ENCODE assay signal across 19 cellular contexts in genomic region chr10:99740933-99741559, GRCh38. TPM values are rescaled to one million over a fixed set of nuclear protein-coding genes. Genes with fewer than 3 reads are reported as not detected.
DNase-seq lines count a peak whose midpoint lies in the region; ATAC-seq, FAIRE-seq and TF ChIP-seq lines count a peak whose summit lies in the region.
"Had no signal": no experiment of that assay in that cellular context is flagged by ENCODE, and none has a peak within 500 bp of the region (broad histone marks: within the 10 kb centered on the region; RNA-seq: fewer than 3 reads in every experiment).

No MANE protein-coding gene starts in this region.

- H3K23ac ChIP-seq in mesenchymal stem cell (ENCODE audit: low read length in 2 of 2) = no peak overlapping the region

- BruUV-seq in HepG2 (replicated peaks; lab: Mats Ljungman, UMichigan) (no TSS peak), OCI-LY7 (replicated peaks; lab: Mats Ljungman, UMichigan) (no TSS peak)

- no peak overlapping the region for H2BK120ac ChIP-seq in mesenchymal stem cell (ENCODE audit: low read depth, low read length)

- no peak for FAIRE-seq in HepG2 (lab: Jason Lieb, UNC)
- FAIRE-seq: GM18507 had no signal

- H3K36me3 ChIP-seq in HepG2 (replicated peaks in 1 of 2; ENCODE audit: control insufficient read depth in 1 of 2, insufficient read depth in 2 of 2, low read length in 2 of 2) = peaks cover 14 to 71% of the 10 kb centered on the region in 2 experiments
- peaks cover 0 to 59% (median 29%) of the 10 kb centered on the region in 4 donors for H3K36me3 ChIP-seq in right lobe of liver
- H3K36me3 ChIP-seq in mesenchymal stem cell (ENCODE audit: control insufficient read depth in 1 of 2, insufficient read depth in 2 of 2, low read depth in 1 of 2, low read length in 2 of 2) = peaks cover 7 to 88% of the 10 kb centered on the region in 2 experiments
- H3K36me3 ChIP-seq in OCI-LY7 (ENCODE audit: insufficient read depth, low read length) = peaks cover 100% of the 10 kb centered on the region
- H3K36me3 ChIP-seq in testis (ENCODE audit: low read depth, missing control alignments) = no peaks in the 10 kb centered on the region
- H3K36me3 ChIP-seq in ovary = no peaks in the 10 kb centered on the region

- H3K9me3 Mint-ChIP-seq in chondrocyte (ENCODE audit: low read depth) = peaks cover 18% of the 10 kb centered on the region

- peaks cover 4% of the 10 kb centered on the region for H3K79me1 ChIP-seq in mesenchymal stem cell (replicated peaks; ENCODE audit: low read length, poor library complexity, severe bottlenecking)

- POLR2A ChIA-PET in HepG2 (lab: Yijun Ruan, JAX) = no interaction called here
- POLR2A ChIA-PET in OCI-LY7 (lab: Charles Lee) = interaction anchor here (1.2 kb wide), 2 partner anchors 9 to 17 kb away, joined by 3 to 8 read pairs; partner anchors contain the start of genes COX15 and CUTC
- POLR2A ChIA-PET in GM10248 (lab: Yijun Ruan, JAX) = no interaction called here

- H3K27ac ChIP-seq in HepG2 (ENCODE audit: extremely low read length, insufficient read depth, low read length) (no peak overlapping the region), right lobe of liver (no peak overlapping the region), mesenchymal stem cell (ENCODE audit: low read length, poor library complexity, severe bottlenecking) (no peak overlapping the region), OCI-LY7 (ENCODE audit: low read depth, low read length, poor library complexity, severe bottlenecking) (no peak overlapping the region), testis (no peak overlapping the region), ovary (no peak overlapping the region)

- H3K27ac Mint-ChIP-seq in chondrocyte (ENCODE audit: unreplicated experiment) = peak overlapping the region; percentile 3

- no peak overlapping the region for H3K4me3 ChIP-seq in HepG2 (replicated peaks in 1 of 3; ENCODE audit: insufficient read depth in 1 of 3, low read depth in 2 of 3, low read length in 3 of 3)
- H3K4me3 ChIP-seq in right lobe of liver = no peak overlapping the region
- peak overlapping the region in 1 of 2 experiments; percentile 19 for H3K4me3 ChIP-seq in mesenchymal stem cell (ENCODE audit: insufficient read depth in 1 of 2, low read depth in 1 of 2, low read length in 2 of 2)
- no peak overlapping the region for H3K4me3 ChIP-seq in OCI-LY7 (ENCODE audit: low read depth, low read length, poor library complexity, severe bottlenecking)
- H3K4me3 ChIP-seq in testis = no peak overlapping the region
- no peak overlapping the region for H3K4me3 ChIP-seq in ovary

- peaks cover 13% of the 10 kb centered on the region for H3K79me2 ChIP-seq in HepG2 (ENCODE audit: insufficient read depth, low read length)
- no peaks in the 10 kb centered on the region for H3K79me2 ChIP-seq in OCI-LY7 (ENCODE audit: insufficient read depth, low read depth, low read length)

- H3K9ac ChIP-seq in HepG2 (ENCODE audit: insufficient read depth, low read depth, low read length) (no peak overlapping the region), mesenchymal stem cell (ENCODE audit: low read length) (peak overlapping the region; percentile 1)

- H3K9me2 ChIP-seq in OCI-LY7 (ENCODE audit: insufficient read depth, low read length) = no peaks in the 10 kb centered on the region

- TF ChIP-seq CTCF in HepG2 (CRISPR knock-in tag; IDR thresholded peaks at IDR 0.05) (no peak), right lobe of liver (IDR thresholded peaks at IDR 0.05) (no peak), chondrocyte (IDR thresholded peaks at IDR 0.05) (no peak), OCI-LY7 (conservative IDR thresholded peaks at IDR 0.05; ENCODE audit: low read length) (no peak), GM10248 (IDR thresholded peaks at IDR 0.05; ENCODE audit: control extremely low read depth, extremely low read depth, low read depth, missing control alignments) (no peak), testis (IDR thresholded peaks at IDR 0.05) (no peak), ovary (IDR thresholded peaks at IDR 0.05) (no peak)

- no peaks in the 10 kb centered on the region for H3K27me3 Mint-ChIP-seq in chondrocyte (ENCODE audit: low read depth)

- no peak for TF ChIP-seq EP300 in HepG2 (IDR thresholded peaks at IDR 0.05; ENCODE audit: low read depth in 2 of 2, low read length in 2 of 2)
- TF ChIP-seq EP300 in HepG2 (CRISPR knock-in tag; IDR thresholded peaks at IDR 0.05; ENCODE audit: borderline replicate concordance) = no peak
- no peak for TF ChIP-seq EP300 in ovary (IDR thresholded peaks at IDR 0.05)

- H4K8ac ChIP-seq in mesenchymal stem cell (ENCODE audit: low read length) = no peak overlapping the region

- no peaks in the 10 kb centered on the region for H4K20me1 ChIP-seq in HepG2 (ENCODE audit: insufficient read depth, low read length)
- no peaks in the 10 kb centered on the region for H4K20me1 ChIP-seq in OCI-LY7 (ENCODE audit: insufficient read depth, low read length)

- DNase-seq in HepG2 (ENCODE audit: low spot score) (no peak), right lobe of liver (no peak), chondrocyte (ENCODE audit: low spot score) (no peak), mesenchymal stem cell (no peak), OCI-LY7 (ENCODE audit: low spot score) (no peak), GM10248 (ENCODE audit: extremely low spot score) (no peak), testis (no peak), ovary (no peak)
- DNase-seq: 8988T, COR-L47, GOT3, Kasumi-1, NCI-H1930, NCI-H2171 treated with DMSO at 0.1 percent for 48 hours, NCI-H774, Right ventricle myocardium superior had no signal

- H2BK5ac ChIP-seq in mesenchymal stem cell (ENCODE audit: low read depth, low read length, poor library complexity, severe bottlenecking) = no peak overlapping the region

- no peak overlapping the region for H2AFZ ChIP-seq in HepG2 (ENCODE audit: low read length)
- no peak overlapping the region for H2AFZ ChIP-seq in mesenchymal stem cell (ENCODE audit: low read depth, low read length)
- no peak overlapping the region for H2AFZ ChIP-seq in OCI-LY7 (ENCODE audit: low read length)

- no peak overlapping the region for H3K14ac ChIP-seq in mesenchymal stem cell (ENCODE audit: low read length in 2 of 2)

- H3K4me3 Mint-ChIP-seq in chondrocyte (ENCODE audit: unreplicated experiment) = no peak overlapping the region
- H3K4me3 Mint-ChIP-seq: CD14-positive monocyte had no signal

- CTCF ChIA-PET in HepG2 (lab: Yijun Ruan, JAX; ENCODE audit: low intra/inter-chr PET ratio, low total read pairs) = no interaction called here
- CTCF ChIA-PET in OCI-LY7 (lab: Charles Lee; ENCODE audit: unreplicated experiment) = no interaction called here
- CTCF ChIA-PET in GM10248 (lab: Yijun Ruan, JAX) = interaction anchor here (1.0 kb wide), 1 partner anchor 105 kb away, joined by 3 read pairs; no protein-coding TSS in a partner anchor

- H3K9me3 ChIP-seq in HepG2 (ENCODE audit: low read length) (peaks cover 14% of the 10 kb centered on the region), right lobe of liver (peaks cover 0 to 6% (median 0%) of the 10 kb centered on the region in 4 donors), mesenchymal stem cell (ENCODE audit: control insufficient read depth, low read length) (peaks cover 29% of the 10 kb centered on the region), OCI-LY7 (ENCODE audit: low read length) (peaks cover 30% of the 10 kb centered on the region), testis (no peaks in the 10 kb centered on the region), ovary (no peaks in the 10 kb centered on the region)

- H3K27me3 ChIP-seq in HepG2 (ENCODE audit: control insufficient read depth in 1 of 2, insufficient read depth in 2 of 2, low read length in 2 of 2) = no peaks in the 10 kb centered on the region
- H3K27me3 ChIP-seq in right lobe of liver = no peaks in the 10 kb centered on the region
- no peaks in the 10 kb centered on the region for H3K27me3 ChIP-seq in mesenchymal stem cell (ENCODE audit: control insufficient read depth in 1 of 2, insufficient read depth in 1 of 2, low read length in 2 of 2)
- H3K27me3 ChIP-seq in testis = no peaks in the 10 kb centered on the region
- no peaks in the 10 kb centered on the region for H3K27me3 ChIP-seq in ovary

- 97% methylated on average over 3 of the region's 3 CpGs for WGBS in HepG2 (ENCODE audit: low lambda C conversion rate)
- 89% methylated on average over 3 of the region's 3 CpGs for WGBS in right lobe of liver (ENCODE audit: insufficient coverage, low coverage, low lambda C conversion rate, missing lambda C conversion rate)
- 96% methylated on average over 2 of the region's 3 CpGs for WGBS in mesenchymal stem cell
- 93 to 94% methylated on average over 3 of the region's 3 CpGs for WGBS in testis, 2 donors
- WGBS in ovary, 3 donors = 95 to 99% (median 97%) methylated on average over 3 of the region's 3 CpGs

- H3K18ac ChIP-seq in mesenchymal stem cell (ENCODE audit: low read depth in 1 of 2, low read length in 2 of 2) = no peak overlapping the region

- H3K4me1 ChIP-seq in HepG2 (ENCODE audit: insufficient read depth, low read length) (peaks cover 6% of the 10 kb centered on the region; the same call in 1 of the 2 replicates), right lobe of liver (no peaks in the 10 kb centered on the region), mesenchymal stem cell (ENCODE audit: control insufficient read depth, insufficient read depth, low read depth, low read length) (no peaks in the 10 kb centered on the region), OCI-LY7 (ENCODE audit: insufficient read depth, low read length, poor library complexity, severe bottlenecking) (no peaks in the 10 kb centered on the region), testis (no peaks in the 10 kb centered on the region), ovary (ENCODE audit: insufficient read depth) (no peaks in the 10 kb centered on the region)

- peaks cover 26% of the 10 kb centered on the region for H3K4me1 Mint-ChIP-seq in chondrocyte (ENCODE audit: low read depth)

- in situ Hi-C loops in HepG2 (cut with HindIII; ENCODE audit: extremely low pct_ligation_motif_present, low pct_unique_long_range_greater_than_20kb) = no loop called here

- H3K36me3 Mint-ChIP-seq in chondrocyte (ENCODE audit: low read depth) = peaks cover 44% of the 10 kb centered on the region

- H3K4me2 ChIP-seq in HepG2 (ENCODE audit: low read depth, low read length) = no peak overlapping the region
- no peak overlapping the region for H3K4me2 ChIP-seq in mesenchymal stem cell (ENCODE audit: low read length, poor library complexity, severe bottlenecking)
- H3K4me2 ChIP-seq in OCI-LY7 (ENCODE audit: low read length) = no peak overlapping the region

- intact Hi-C loops in HepG2 (cut with micrococcal nuclease; ENCODE audit: unreplicated experiment) (no loop called here), right lobe of liver (cut with DNase I) (no loop called here), OCI-LY7 (cut with micrococcal nuclease; ENCODE audit: unreplicated experiment) (no loop called here), testis (cut with DNase I; ENCODE audit: low total_unique reads) (no loop called here), ovary (cut with DNase I) (no loop called here)

- H4K91ac ChIP-seq in mesenchymal stem cell (ENCODE audit: low read length) = no peak overlapping the region

- H2AK5ac ChIP-seq in mesenchymal stem cell (ENCODE audit: low read length, severe bottlenecking) = no peak overlapping the region

- TF ChIP-seq POLR2A in HepG2 (IDR thresholded peaks at IDR 0.05; ENCODE audit: insufficient read depth in 1 of 2, low read depth in 2 of 2, low read length in 2 of 2) (no peak), right lobe of liver (IDR thresholded peaks at IDR 0.05) (no peak), testis (IDR thresholded peaks at IDR 0.05) (no peak), ovary (IDR thresholded peaks at IDR 0.05) (no peak)

- no peak overlapping the region for H2BK15ac ChIP-seq in mesenchymal stem cell (ENCODE audit: low read depth, poor library complexity, severe bottlenecking)

- H3K4ac ChIP-seq in mesenchymal stem cell (ENCODE audit: low read depth in 1 of 2, low read length in 2 of 2) = no peak overlapping the region

- H2BK12ac ChIP-seq in mesenchymal stem cell (ENCODE audit: low read length in 2 of 2) = no peak overlapping the region

- no peak for TF ChIP-seq RAD21 in HepG2 (CRISPR knock-in tag; IDR thresholded peaks at IDR 0.05)

- ATAC-seq in HepG2 = no peak
- no peak for ATAC-seq in right lobe of liver
- ATAC-seq: Panc1 had no signal

RNA-seq across cellular contexts. Expression of gene CUTC, which starts 9.0 kb away (rescaled TPM):
- total RNA-seq in HepG2 (2016; rRNA removed; fragmentation: Illumina TruSeq; extraction: Trizol) (25.8 and 36.5 TPM in 2 replicates), right lobe of liver (10 to 100 TPM; 10.2 to 22.8 (median 15.8) TPM), chondrocyte (14.4 to 19.1 TPM (median 14.5 TPM) in 3 replicates), OCI-LY7 (2022) (41.6 and 42.9 TPM in 2 replicates), testis (10 to 100 TPM; 35.7 to 42.4 TPM), ovary (10 to 100 TPM; 12.4 to 15.0 (median 13.9) TPM)
- total RNA-seq in HepG2 (2016; cell fraction: cytosol; rRNA removed; fragmentation: Illumina TruSeq; extraction: Trizol; ENCODE audit: low read depth) = 6.6 and 6.8 TPM in 2 replicates
- total RNA-seq in HepG2 (2016; cell fraction: insoluble cytoplasmic fraction; rRNA removed; fragmentation: Illumina TruSeq; extraction: Trizol) = 28.5 and 37.2 TPM in 2 replicates
- 10.7 and 13.4 TPM in 2 replicates for total RNA-seq in HepG2 (2016; cell fraction: membrane; rRNA removed; fragmentation: Illumina TruSeq; extraction: Trizol)
- total RNA-seq in HepG2 (2016; cell fraction: nucleus; rRNA removed; fragmentation: Illumina TruSeq; extraction: Trizol) = 17.5 and 20.5 TPM in 2 replicates
- polyA plus RNA-seq in HepG2 (2011; rRNA removed) (17.7 and 22.3 TPM in 2 replicates), testis (ENCODE audit: insufficient read depth, low read depth, low replicate concordance) (98.5 TPM), ovary (10 to 100 TPM; 16.4 to 20.6 TPM)
- polyA plus RNA-seq in HepG2 (2011; cell fraction: cytosol; rRNA removed) = 11.7 and 17.5 TPM in 2 replicates
- 13.6 and 18.8 TPM in 2 replicates for polyA plus RNA-seq in HepG2 (2011; cell fraction: nucleus; rRNA removed)
- 24.1 and 29.0 TPM in 2 replicates for polyA plus RNA-seq in HepG2 (2012)
- polyA plus RNA-seq in HepG2 (2016; cell fraction: cytosol; fragmentation: Illumina TruSeq; extraction: Trizol; ENCODE audit: low read depth) = 4.9 and 6.1 TPM in 2 replicates
- 34.4 and 40.4 TPM in 2 replicates for polyA plus RNA-seq in HepG2 (2016; cell fraction: insoluble cytoplasmic fraction; fragmentation: Illumina TruSeq; extraction: Trizol; ENCODE audit: low read depth)
- 9.0 and 10.3 TPM in 2 replicates for polyA plus RNA-seq in HepG2 (2016; cell fraction: membrane; fragmentation: Illumina TruSeq; extraction: Trizol; ENCODE audit: low read depth)
- 23.9 and 24.5 TPM in 2 replicates for polyA plus RNA-seq in HepG2 (2016; cell fraction: nucleus; fragmentation: Illumina TruSeq; extraction: Trizol; ENCODE audit: insufficient read depth, low read depth)
- polyA minus RNA-seq in HepG2 (2011; rRNA and poly(A)+ RNA removed; ENCODE audit: low replicate concordance) = 22.2 and 41.0 TPM in 2 replicates
- 6.5 and 6.7 TPM in 2 replicates for polyA minus RNA-seq in HepG2 (2011; cell fraction: cytosol; rRNA and poly(A)+ RNA removed)
- 30.2 and 32.3 TPM in 2 replicates for polyA minus RNA-seq in HepG2 (2011; cell fraction: nucleus; rRNA and poly(A)+ RNA removed)
- 11.2 TPM for polyA plus RNA-seq in mesenchymal stem cell (2013, experiment 1 of 2)
- polyA plus RNA-seq in mesenchymal stem cell (2013, experiment 2 of 2) = 11.2 TPM
- total RNA-seq in OCI-LY7 (2014; rRNA removed; shearing (Covaris generic)) = 29.9 and 37.1 TPM in 2 replicates

RNA-seq across cellular contexts. Expression of gene COX15, which starts 9.1 kb away (rescaled TPM):
- total RNA-seq in HepG2 (2016; rRNA removed; fragmentation: Illumina TruSeq; extraction: Trizol) (44.7 and 59.4 TPM in 2 replicates), right lobe of liver (10 to 100 TPM; 22.4 to 29.0 (median 23.4) TPM), chondrocyte (20.8 to 29.8 TPM (median 21.3 TPM) in 3 replicates), OCI-LY7 (2022) (50.3 and 55.2 TPM in 2 replicates), testis (10 to 100 TPM; 45.8 to 47.4 TPM), ovary (10 to 100 TPM; 25.2 to 39.7 (median 36.5) TPM)
- total RNA-seq in HepG2 (2016; cell fraction: cytosol; rRNA removed; fragmentation: Illumina TruSeq; extraction: Trizol; ENCODE audit: low read depth) = 4.9 and 5.6 TPM in 2 replicates
- 44.5 and 56.7 TPM in 2 replicates for total RNA-seq in HepG2 (2016; cell fraction: insoluble cytoplasmic fraction; rRNA removed; fragmentation: Illumina TruSeq; extraction: Trizol)
- total RNA-seq in HepG2 (2016; cell fraction: membrane; rRNA removed; fragmentation: Illumina TruSeq; extraction: Trizol) = 15.8 and 19.5 TPM in 2 replicates
- total RNA-seq in HepG2 (2016; cell fraction: nucleus; rRNA removed; fragmentation: Illumina TruSeq; extraction: Trizol) = 22.2 and 24.1 TPM in 2 replicates
- polyA plus RNA-seq in HepG2 (2011; rRNA removed) (17.4 and 19.2 TPM in 2 replicates), testis (ENCODE audit: insufficient read depth, low read depth, low replicate concordance) (30.0 TPM), ovary (10 to 100 TPM; 19.1 to 40.6 TPM)
- polyA plus RNA-seq in HepG2 (2011; cell fraction: cytosol; rRNA removed) = 8.0 and 11.2 TPM in 2 replicates
- 10.1 and 13.7 TPM in 2 replicates for polyA plus RNA-seq in HepG2 (2011; cell fraction: nucleus; rRNA removed)
- polyA plus RNA-seq in HepG2 (2012) = 16.0 and 25.6 TPM in 2 replicates
- polyA plus RNA-seq in HepG2 (2016; cell fraction: cytosol; fragmentation: Illumina TruSeq; extraction: Trizol; ENCODE audit: low read depth) = 3.4 and 4.0 TPM in 2 replicates
- 40.4 and 40.7 TPM in 2 replicates for polyA plus RNA-seq in HepG2 (2016; cell fraction: insoluble cytoplasmic fraction; fragmentation: Illumina TruSeq; extraction: Trizol; ENCODE audit: low read depth)
- polyA plus RNA-seq in HepG2 (2016; cell fraction: membrane; fragmentation: Illumina TruSeq; extraction: Trizol; ENCODE audit: low read depth) = 9.5 and 10.0 TPM in 2 replicates
- 25.7 and 26.1 TPM in 2 replicates for polyA plus RNA-seq in HepG2 (2016; cell fraction: nucleus; fragmentation: Illumina TruSeq; extraction: Trizol; ENCODE audit: insufficient read depth, low read depth)
- 18.4 and 29.2 TPM in 2 replicates for polyA minus RNA-seq in HepG2 (2011; rRNA and poly(A)+ RNA removed; ENCODE audit: low replicate concordance)
- 12.0 and 14.7 TPM in 2 replicates for polyA minus RNA-seq in HepG2 (2011; cell fraction: cytosol; rRNA and poly(A)+ RNA removed)
- polyA minus RNA-seq in HepG2 (2011; cell fraction: nucleus; rRNA and poly(A)+ RNA removed) = 13.5 and 15.9 TPM in 2 replicates
- polyA plus RNA-seq in mesenchymal stem cell (2013, experiment 1 of 2) = 13.5 TPM
- polyA plus RNA-seq in mesenchymal stem cell (2013, experiment 2 of 2) = 13.4 TPM
- total RNA-seq in OCI-LY7 (2014; rRNA removed; shearing (Covaris generic)) = 18.5 and 19.6 TPM in 2 replicates

RNA-seq across cellular contexts. Expression of gene ABCC2, which starts 41.4 kb away (rescaled TPM):
- total RNA-seq in HepG2 (2016; rRNA removed; fragmentation: Illumina TruSeq; extraction: Trizol) (69.6 and 181 TPM in 2 replicates), right lobe of liver (100 to 1,000 TPM; 136 to 372 (median 156) TPM), chondrocyte (0.57 to 0.69 TPM (median 0.63 TPM) in 3 replicates), OCI-LY7 (2022) (0.59 and 1.2 TPM in 2 replicates), testis (1 to 10 TPM in 1 of 2 donors, under 1 TPM in 1; 0.81 to 2.7 TPM), ovary (1 to 10 TPM in 4 of 7 donors, under 1 TPM in 3; 0.38 to 1.8 (median 1.1) TPM)
- total RNA-seq in HepG2 (2016; cell fraction: cytosol; rRNA removed; fragmentation: Illumina TruSeq; extraction: Trizol; ENCODE audit: low read depth) = 31.3 and 40.8 TPM in 2 replicates
- 67.7 and 182 TPM in 2 replicates for total RNA-seq in HepG2 (2016; cell fraction: insoluble cytoplasmic fraction; rRNA removed; fragmentation: Illumina TruSeq; extraction: Trizol)
- 50.0 and 56.1 TPM in 2 replicates for total RNA-seq in HepG2 (2016; cell fraction: membrane; rRNA removed; fragmentation: Illumina TruSeq; extraction: Trizol)
- total RNA-seq in HepG2 (2016; cell fraction: nucleus; rRNA removed; fragmentation: Illumina TruSeq; extraction: Trizol) = 355 and 375 TPM in 2 replicates
- polyA plus RNA-seq in HepG2 (2011; rRNA removed) (494 and 497 TPM in 2 replicates), testis (ENCODE audit: insufficient read depth, low read depth, low replicate concordance) (4.3 TPM), ovary (under 1 TPM; 0.22 to 0.63 TPM)
- 143 and 146 TPM in 2 replicates for polyA plus RNA-seq in HepG2 (2011; cell fraction: cytosol; rRNA removed)
- polyA plus RNA-seq in HepG2 (2011; cell fraction: nucleus; rRNA removed) = 1,936 and 2,090 TPM in 2 replicates
- polyA plus RNA-seq in HepG2 (2012) = 190 and 211 TPM in 2 replicates
- polyA plus RNA-seq in HepG2 (2016; cell fraction: cytosol; fragmentation: Illumina TruSeq; extraction: Trizol; ENCODE audit: low read depth) = 15.4 and 16.6 TPM in 2 replicates
- polyA plus RNA-seq in HepG2 (2016; cell fraction: insoluble cytoplasmic fraction; fragmentation: Illumina TruSeq; extraction: Trizol; ENCODE audit: low read depth) = 60.6 and 62.7 TPM in 2 replicates
- polyA plus RNA-seq in HepG2 (2016; cell fraction: membrane; fragmentation: Illumina TruSeq; extraction: Trizol; ENCODE audit: low read depth) = 30.7 and 37.6 TPM in 2 replicates
- polyA plus RNA-seq in HepG2 (2016; cell fraction: nucleus; fragmentation: Illumina TruSeq; extraction: Trizol; ENCODE audit: insufficient read depth, low read depth) = 729 and 777 TPM in 2 replicates
- polyA minus RNA-seq in HepG2 (2011; rRNA and poly(A)+ RNA removed; ENCODE audit: low replicate concordance) = 436 and 561 TPM in 2 replicates
- 86.9 and 93.4 TPM in 2 replicates for polyA minus RNA-seq in HepG2 (2011; cell fraction: cytosol; rRNA and poly(A)+ RNA removed)
- polyA minus RNA-seq in HepG2 (2011; cell fraction: nucleus; rRNA and poly(A)+ RNA removed) = 718 and 929 TPM in 2 replicates
- 0.58 TPM for polyA plus RNA-seq in mesenchymal stem cell (2013, experiment 1 of 2)
- 0.42 TPM for polyA plus RNA-seq in mesenchymal stem cell (2013, experiment 2 of 2)
- total RNA-seq in OCI-LY7 (2014; rRNA removed; shearing (Covaris generic)) = 0.38 and 0.85 TPM in 2 replicates

Comparison
In these comparisons a context has a peak if more than half of its experiments do, and no peak if none do; other contexts are left out.
1. RNA of gene ABCC2, which starts 41.4 kb away (total RNA-seq): 31.3 to 375 TPM in HepG2 and 136 to 372 TPM in right lobe of liver; 0.81 to 2.7 TPM in testis, 0.38 to 1.8 TPM in ovary, 0.38 to 1.2 TPM in OCI-LY7 and 0.57 to 0.69 TPM in chondrocyte; every median in the first group is over 4 times any median in the second.